ENCODE assay signal across 8 cellular contexts in genomic region chr1:184973308-184974085, GRCh38. TPM values are rescaled to one million over a fixed set of nuclear protein-coding genes. Genes with fewer than 3 reads are reported as not detected.
DNase-seq lines count a peak whose midpoint lies in the region; ATAC-seq and TF ChIP-seq lines count a peak whose summit lies in the region.

No MANE protein-coding gene starts in this region.

- H3K4me3 ChIP-seq in choroid plexus epithelial cell (ENCODE audit: low read depth, low read length), result peak overlapping the region; percentile 63

- peak; percentile 65 for ATAC-seq in HG02678 (IDR thresholded peaks at IDR 0.05; ENCODE audit: unreplicated experiment)
- peak; percentile 51 for ATAC-seq in activated B cell treated with CpG ODN at 0.5 μM for 24 hours (ENCODE audit: low read depth)
- peak; percentile 76 for ATAC-seq in left lobe of liver

- H3K4me3 Mint-ChIP-seq in activated B cell treated with CpG ODN at 0.5 μM for 24 hours, result peak overlapping the region; percentile 93

- intact Hi-C loops in activated B cell treated with CpG ODN at 0.5 μM for 24 hours (cut with micrococcal nuclease), result loop anchor here (1.0 to 5.0 kb wide), 8 partner anchors 9 to 1402 kb away; partner anchors contain the start of genes EDEM3, IVNS1ABP, ODR4 and RNF2

- H3K27ac Mint-ChIP-seq in activated B cell treated with CpG ODN at 0.5 μM for 24 hours, result peak overlapping the region; percentile 91

- H3K9me3 Mint-ChIP-seq in activated B cell treated with CpG ODN at 0.5 μM for 24 hours, result no peaks in the 10 kb centered on the region

- POLR2A ChIA-PET in activated B cell treated with CpG ODN at 0.5 μM for 24 hours (lab: Charles Lee), result interaction anchor here (0.6 to 3.0 kb wide), 11 partner anchors 54 to 1402 kb away, joined by 3 to 17 read pairs (median 7); partner anchors contain the start of genes EDEM3, ODR4, RNF2 and SWT1

- CTCF ChIA-PET in activated B cell treated with CpG ODN at 0.5 μM for 24 hours (lab: Charles Lee), result interaction anchor here (1.0 to 3.2 kb wide), 6 partner anchors 8 to 1402 kb away, joined by 3 to 21 read pairs (median 8); partner anchors contain the start of gene TPR

- peak; percentile 65 to 79 (median 76) for DNase-seq in NCI-H1417 (lab: John Stamatoyannopoulos, UW)
- DNase-seq in NCI-H1417 treated with DMSO at 0.1 percent for 48 hours (lab: John Stamatoyannopoulos, UW), result no peak
- DNase-seq in NCI-H1092 (lab: John Stamatoyannopoulos, UW), result peak; percentile 58
- peak; percentile 61 for DNase-seq in activated B cell treated with CpG ODN at 0.5 μM for 24 hours
- DNase-seq in choroid plexus epithelial cell (ENCODE audit: low read depth), result peak; percentile 76
- DNase-seq in left lobe of liver (ENCODE audit: low spot score), result peak; percentile 51
- DNase-seq in stimulated activated CD4-positive, alpha-beta T cell treated with anti-CD3 and anti-CD28 coated beads, Interleukin-4, amount 100 ng/mL, for 4 hours, result peak; percentile 32 to 42

- peaks cover 2% of the 10 kb centered on the region for H3K27me3 Mint-ChIP-seq in activated B cell treated with CpG ODN at 0.5 μM for 24 hours

- TF ChIP-seq CTCF in activated B cell treated with CpG ODN at 0.5 μM for 24 hours (IDR thresholded peaks at IDR 0.05) (no peak), choroid plexus epithelial cell (conservative IDR thresholded peaks at IDR 0.05; ENCODE audit: low read depth, low read length) (peak; percentile 5)

- H3K36me3 Mint-ChIP-seq in activated B cell treated with CpG ODN at 0.5 μM for 24 hours (ENCODE audit: low read depth), result peaks cover 3% of the 10 kb centered on the region

- peaks cover 58% of the 10 kb centered on the region for H3K4me1 Mint-ChIP-seq in activated B cell treated with CpG ODN at 0.5 μM for 24 hours

RNA-seq across cellular contexts. Expression of gene NIBAN1, which starts 0.8 kb away (rescaled TPM):
- total RNA-seq in activated B cell treated with CpG ODN at 0.5 μM for 24 hours (23.0 and 25.4 TPM in 2 replicates), left lobe of liver (0.96 TPM)

Comparison
In these comparisons a context has a peak if more than half of its experiments do, and no peak if none do; other contexts are left out.
1. RNA of gene NIBAN1, which starts 0.8 kb away (total RNA-seq): 23.0 to 25.4 TPM in activated B cell treated with CpG ODN at 0.5 μM for 24 hours; 0.96 TPM in left lobe of liver (single experiment); every median in the first group is over 10 times any median in the second.
2. Peak in every context shown above with its lines, with median percentiles within 50 percentile points of each other: ATAC-seq.